ENCODE assay signal across 1 cellular context in genomic region chr3:186237915-186238314, GRCh38.
TF ChIP-seq lines count a peak whose summit lies in the region.

No MANE protein-coding gene starts in this region.

TF ChIP-seq in GM12878, 131 proteins besides CTCF, POLR2A, EP300 and RAD21 (continued from another document):
- TF ChIP-seq ATF2 (IDR thresholded peaks at IDR 0.05; ENCODE audit: low read length) (peak; percentile 64; the same call in 1 of the 2 replicates), PAX8 (IDR thresholded peaks at IDR 0.05) (no peak), IKZF1 (conservative IDR thresholded peaks at IDR 0.05) (peak; percentile 62; the same call in 1 of the 2 replicates), MTA2 (IDR thresholded peaks at IDR 0.05; ENCODE audit: low read depth) (peak; percentile 57; the same call in 1 of the 2 replicates), GABPA (IDR thresholded peaks at IDR 0.05; ENCODE audit: low read depth) (0 out of 2 replicates have a peak, but pooled peaks have one; percentile 16), E4F1 (IDR thresholded peaks at IDR 0.05; ENCODE audit: borderline replicate concordance, partially characterized antibody) (no peak), SP1 (IDR thresholded peaks at IDR 0.05; ENCODE audit: low read depth, low read length) (peak; percentile 16), BRCA1 (IDR thresholded peaks at IDR 0.05; ENCODE audit: low read depth, low read length) (no peak), MXI1 (IDR thresholded peaks at IDR 0.05; ENCODE audit: low read depth, low read length) (no peak), NFIC (IDR thresholded peaks at IDR 0.05; ENCODE audit: low read depth, low read length) (peak; percentile 75), BCL11A (IDR thresholded peaks at IDR 0.05; ENCODE audit: low read depth, low read length) (0 out of 2 replicates have a peak, but pooled peaks have one; percentile 35), TCF12 (IDR thresholded peaks at IDR 0.05; ENCODE audit: low read depth, low read length) (no peak), POU2F2 (IDR thresholded peaks at IDR 0.05; ENCODE audit: borderline replicate concordance, low read depth, low read length) (peak; percentile 80; the same call in 2 of the 3 replicates), MEF2A (IDR thresholded peaks at IDR 0.05; ENCODE audit: insufficient read depth, low read depth, low read length) (peak; percentile 71; the same call in 1 of the 2 replicates), JUNB (IDR thresholded peaks at IDR 0.05) (0 out of 2 replicates have a peak, but pooled peaks have one; percentile 32), BACH1 (IDR thresholded peaks at IDR 0.05; ENCODE audit: borderline replicate concordance) (no peak), FOXK2 (IDR thresholded peaks at IDR 0.05) (no peak), PAX5 (IDR thresholded peaks at IDR 0.05; ENCODE audit: borderline replicate concordance, low read depth, low read length) (peak; percentile 81; the same call in 1 of the 2 replicates), EED (IDR thresholded peaks at IDR 0.05; ENCODE audit: low read depth) (peak; percentile 72), ZNF622 (IDR thresholded peaks at IDR 0.05) (no peak), ZZZ3 (IDR thresholded peaks at IDR 0.05; ENCODE audit: control insufficient read depth, insufficient read length, low read depth) (no peak), CREB1 (IDR thresholded peaks at IDR 0.05; ENCODE audit: low read depth) (peak; percentile 61; the same call in 1 of the 2 replicates), NR2F1 (conservative IDR thresholded peaks at IDR 0.05) (peak; percentile 51; the same call in 1 of the 2 replicates), ZNF274 (IDR thresholded peaks at IDR 0.05; ENCODE audit: insufficient read depth, insufficient read length) (no peak), MEF2B (IDR thresholded peaks at IDR 0.05; ENCODE audit: partially characterized antibody, poor library complexity, severe bottlenecking) (peak; percentile 66), KLF5 (IDR thresholded peaks at IDR 0.05; ENCODE audit: partially characterized antibody) (no peak), FOXM1 (IDR thresholded peaks at IDR 0.05; ENCODE audit: low read depth, low read length) (peak; percentile 71; the same call in 1 of the 2 replicates), EZH2 (IDR thresholded peaks at IDR 0.05; ENCODE audit: borderline replicate concordance, control insufficient read depth, low read depth, low read length) (no peak)
